ENCODE assay signal across 9 cellular contexts in genomic region chr20:58895796-58896180, GRCh38. TPM values are rescaled to one million over a fixed set of nuclear protein-coding genes. Genes with fewer than 3 reads are reported as not detected.
DNase-seq lines count a peak whose midpoint lies in the region; ATAC-seq and TF ChIP-seq lines count a peak whose summit lies in the region.
"Had no signal": no experiment of that assay in that cellular context is flagged by ENCODE, and none has a peak within 500 bp of the region (broad histone marks: within the 10 kb centered on the region; RNA-seq: fewer than 3 reads in every experiment).

No MANE protein-coding gene starts in this region.

- peak; percentile 26 for DNase-seq in GM03348 (ENCODE audit: low spot score)
- DNase-seq in T-helper 17 cell = no peak
- DNase-seq in fibroblast of villous mesenchyme (ENCODE audit: low read depth) = no peak
- DNase-seq in gastrocnemius medialis = peak in 1 of 2 donors; percentile 42
- no peak for DNase-seq in hepatic stellate cell (ENCODE audit: low spot score)
- no peak for DNase-seq in HuH-7 (ENCODE audit: low spot score)
- DNase-seq: activated CD4-positive, alpha-beta T cell treated with anti-CD3 and anti-CD28 coated beads for 1 hour; GOT3 had no signal

- peak overlapping the region; percentile 94 for H3K27ac Mint-ChIP-seq in T-helper 17 cell

- H3K27ac ChIP-seq in gastrocnemius medialis = peak overlapping the region; percentile 99 to 100 (median 100)

- H3K27me3 ChIP-seq in gastrocnemius medialis = no peaks in the 10 kb centered on the region

- no peaks in the 10 kb centered on the region for H3K9me3 ChIP-seq in T-helper 17 cell (ENCODE audit: control insufficient read depth, low read length, poor library complexity, severe bottlenecking)
- no peaks in the 10 kb centered on the region for H3K9me3 ChIP-seq in gastrocnemius medialis

- intact Hi-C loops in gastrocnemius medialis (cut with DNase I; ENCODE audit: low total_unique reads) = loop anchor here (10.0 kb wide), 3 partner anchors 491 to 1501 kb away; partner anchors contain the start of genes PMEPA1 and RBM38

- no peaks in the 10 kb centered on the region for H3K36me3 ChIP-seq in gastrocnemius medialis

- no peak for TF ChIP-seq POLR2A in gastrocnemius medialis (IDR thresholded peaks at IDR 0.05)

- TF ChIP-seq CTCF in fibroblast of villous mesenchyme (IDR thresholded peaks at IDR 0.05; ENCODE audit: insufficient read depth, low read depth, low read length) = no peak
- no peak for TF ChIP-seq CTCF in gastrocnemius medialis (IDR thresholded peaks at IDR 0.05 in 4 of 5, conservative IDR thresholded peaks at IDR 0.05 in 1 of 5)

- ATAC-seq in T-helper 17 cell (no peak), gastrocnemius medialis (no peak), HG02610 (IDR thresholded peaks at IDR 0.05; ENCODE audit: unreplicated experiment) (no peak)

- peaks cover 76 to 78% of the 10 kb centered on the region in 2 donors for H3K4me1 ChIP-seq in gastrocnemius medialis

- H3K4me3 ChIP-seq in fibroblast of villous mesenchyme (ENCODE audit: low read depth, low read length) (peak overlapping the region; percentile 21), gastrocnemius medialis (peak overlapping the region; percentile 17 to 34 (median 22))

- peak overlapping the region; percentile 88 for H3K4me3 Mint-ChIP-seq in T-helper 17 cell

- H3K27me3 Mint-ChIP-seq in T-helper 17 cell = no peaks in the 10 kb centered on the region

- peaks cover 6% of the 10 kb centered on the region for H3K36me3 Mint-ChIP-seq in T-helper 17 cell (ENCODE audit: low read depth)

- H3K4me1 Mint-ChIP-seq in T-helper 17 cell = peaks cover 61% of the 10 kb centered on the region

- in situ Hi-C loops in gastrocnemius medialis (cut with MboI; ENCODE audit: low sequenced_read_pairs in 4 of 4) = loop anchor here in 1 of 4 donors (25.0 kb wide), 1 partner anchor 92 kb away; the partner anchor contains the start of gene NELFCD

RNA-seq across cellular contexts. Expression of gene GNAS, which starts 43.3 kb away (rescaled TPM):
- 1,000 to 10,000 TPM in 1 of 2 donors, 100 to 1,000 TPM in 1; 755 to 1,096 TPM for total RNA-seq in T-helper 17 cell
- 345 and 361 TPM in 2 replicates for total RNA-seq in fibroblast of villous mesenchyme
- 100 to 1,000 TPM; 513 to 854 (median 781) TPM for total RNA-seq in gastrocnemius medialis

RNA-seq across cellular contexts. Expression of gene GNAS-AS1, which starts 45.1 kb away (rescaled TPM):
- under 1 TPM in 1 of 2 donors, not detected in 1; 0.72 TPM for total RNA-seq in T-helper 17 cell
- 0.43 and 0.64 TPM in 2 replicates for total RNA-seq in fibroblast of villous mesenchyme
- total RNA-seq in gastrocnemius medialis = not detected
